ENCODE assay signal across 9 cellular contexts in genomic region chr1:68173283-68174172, GRCh38. TPM values are rescaled to one million over a fixed set of nuclear protein-coding genes. Genes with fewer than 3 reads are reported as not detected.
DNase-seq lines count a peak whose midpoint lies in the region; ATAC-seq and TF ChIP-seq lines count a peak whose summit lies in the region.
"Had no signal": no experiment of that assay in that cellular context is flagged by ENCODE, and none has a peak within 500 bp of the region (broad histone marks: within the 10 kb centered on the region; RNA-seq: fewer than 3 reads in every experiment).

No MANE protein-coding gene starts in this region.

- DNase-seq in NCI-H2029 treated with DMSO at 0.1 percent for 48 hours (lab: John Stamatoyannopoulos, UW), result peak; percentile 83
- peak; percentile 18 for DNase-seq in MCF 10A (ENCODE audit: unreplicated experiment)
- DNase-seq in lung (ENCODE audit: low spot score), result no peak
- no peak for DNase-seq in tibial nerve (ENCODE audit: low spot score in 2 of 2)
- DNase-seq in GM19238 (ENCODE audit: insufficient read length, low spot score), result no peak
- DNase-seq in CD14-positive monocyte (ENCODE audit: low spot score), result no peak
- no peak for DNase-seq in erythroblast (lab: John Stamatoyannopoulos, UW)
- DNase-seq: activated effector memory CD4-positive, alpha-beta T cell treated with anti-CD3 and anti-CD28 coated beads, Interleukin-2, amount 50 U/mL, for 16 hours had no signal

- H3K4me1 ChIP-seq in lung (ENCODE audit: control insufficient read depth in 2 of 2, insufficient read depth in 2 of 2, low read length in 2 of 2) (peaks cover 23 to 43% of the 10 kb centered on the region in 2 donors), tibial nerve (peaks cover 0 to 52% (median 11%) of the 10 kb centered on the region in 4 donors)

- CTCF ChIA-PET in MCF 10A (lab: Yijun Ruan, JAX), result interaction anchor here (0.5 to 3.0 kb wide), 12 partner anchors 18 to 328 kb away, joined by 3 to 17 read pairs (median 4); partner anchors contain the start of gene WLS

- H3K4me3 Mint-ChIP-seq in MCF 10A (ENCODE audit: unreplicated experiment) (peak overlapping the region; percentile 68), CD14-positive monocyte (no peak overlapping the region)

- no peak overlapping the region for H3K4me3 ChIP-seq in lung
- H3K4me3 ChIP-seq in tibial nerve, result peak overlapping the region in 1 of 4 donors; percentile 9

- intact Hi-C loops in MCF 10A (cut with micrococcal nuclease) (loop anchor here (1.0 kb wide), 1 partner anchor 58 kb away; no protein-coding TSS in a partner anchor), CD14-positive monocyte (cut with micrococcal nuclease) (no loop called here)

- no peaks in the 10 kb centered on the region for H3K36me3 Mint-ChIP-seq in MCF 10A (ENCODE audit: insufficient read depth, unreplicated experiment)
- H3K36me3 Mint-ChIP-seq in CD14-positive monocyte, result peaks cover 0 to 8% of the 10 kb centered on the region in 2 donors

- H3K27me3 ChIP-seq in lung (ENCODE audit: control insufficient read depth, insufficient read depth), result no peaks in the 10 kb centered on the region
- no peaks in the 10 kb centered on the region for H3K27me3 ChIP-seq in tibial nerve

- TF ChIP-seq EP300 in tibial nerve (IDR thresholded peaks at IDR 0.05), result no peak

- H3K36me3 ChIP-seq in lung (ENCODE audit: control insufficient read depth in 2 of 2, insufficient read depth in 2 of 2, low read length in 2 of 2) (no peaks in the 10 kb centered on the region), tibial nerve (no peaks in the 10 kb centered on the region)

- H3K27me3 Mint-ChIP-seq in MCF 10A (ENCODE audit: insufficient read depth, unreplicated experiment), result no peaks in the 10 kb centered on the region
- peaks cover 0 to 3% (median 2%) of the 10 kb centered on the region in 3 donors for H3K27me3 Mint-ChIP-seq in CD14-positive monocyte (ENCODE audit: low read depth in 3 of 3)

- H3K9me3 ChIP-seq in lung (ENCODE audit: control insufficient read depth in 2 of 2, insufficient read depth in 1 of 2, low read length in 1 of 2) (peaks cover 0 to 2% of the 10 kb centered on the region in 2 donors), tibial nerve (peaks cover 0 to 6% (median 0%) of the 10 kb centered on the region in 4 donors)

- POLR2A ChIA-PET in MCF 10A (lab: Yijun Ruan, JAX), result interaction anchor here (0.6 to 4.3 kb wide), 15 partner anchors 9 to 148 kb away, joined by 3 to 37 read pairs (median 3); partner anchors contain the start of gene WLS

- peaks cover 39% of the 10 kb centered on the region for H3K4me1 Mint-ChIP-seq in MCF 10A (ENCODE audit: insufficient read depth, unreplicated experiment)
- no peaks in the 10 kb centered on the region for H3K4me1 Mint-ChIP-seq in CD14-positive monocyte

- H3K9me3 Mint-ChIP-seq in MCF 10A (ENCODE audit: unreplicated experiment) (no peaks in the 10 kb centered on the region), CD14-positive monocyte (peaks cover 3 to 7% (median 4%) of the 10 kb centered on the region in 7 donors)

- ATAC-seq in lung (ENCODE audit: insufficient read depth, low FRiP score) (no peak), HG03095 (IDR thresholded peaks at IDR 0.05; ENCODE audit: unreplicated experiment) (no peak)

- BruUV-seq in MCF 10A (replicated peaks; lab: Mats Ljungman, UMichigan), result no TSS peak

- no peak for TF ChIP-seq CTCF in MCF 10A (IDR thresholded peaks at IDR 0.05; ENCODE audit: unreplicated experiment)
- no peak for TF ChIP-seq CTCF in lung (IDR thresholded peaks at IDR 0.05; ENCODE audit: control extremely low read depth, extremely low read depth)
- no peak for TF ChIP-seq CTCF in tibial nerve (IDR thresholded peaks at IDR 0.05)
- no peak for TF ChIP-seq CTCF in CD14-positive monocyte (IDR thresholded peaks at IDR 0.05)

- H3K27ac ChIP-seq in lung (ENCODE audit: low read depth in 1 of 2, low read length in 1 of 2) (peak overlapping the region; percentile 62 to 73), tibial nerve (peak overlapping the region in 3 of 4 donors; percentile 3 to 64 (median 60))

- H3K27ac Mint-ChIP-seq in MCF 10A (ENCODE audit: low read depth, unreplicated experiment) (peak overlapping the region; percentile 92), CD14-positive monocyte (no peak overlapping the region)

- 42 to 53% methylated on average over 9 of the region's 9 CpGs for WGBS in lung, 2 donors
- 28 to 36% methylated on average over 9 of the region's 9 CpGs for WGBS in tibial nerve, 2 donors

- TF ChIP-seq POLR2A in tibial nerve (IDR thresholded peaks at IDR 0.05), result no peak
- TF ChIP-seq POLR2A in erythroblast (IDR thresholded peaks at IDR 0.05; ENCODE audit: low read length), result no peak

RNA-seq across cellular contexts. Expression of gene WLS, which starts 58.8 kb away (rescaled TPM):
- 34.7 and 37.8 TPM in 2 replicates for total RNA-seq in MCF 10A (2022)
- 100 to 1,000 TPM; 111 to 128 TPM for total RNA-seq in lung
- polyA plus RNA-seq in lung, result 10 to 100 TPM; 27.3 to 32.9 TPM
- 10 to 100 TPM; 34.8 to 78.9 (median 44.4) TPM for total RNA-seq in tibial nerve
- 10 to 100 TPM; 34.6 to 46.3 TPM for polyA plus RNA-seq in CD14-positive monocyte

Comparison
In these comparisons a context has a peak if more than half of its experiments do, and no peak if none do; other contexts are left out.
1. DNase-seq: peak in NCI-H2029 treated with DMSO at 0.1 percent for 48 hours (single experiment) and MCF 10A (single experiment); none in lung (single experiment), tibial nerve (0 of 2), GM19238 (single experiment), CD14-positive monocyte (single experiment) and erythroblast (0 of 2).